In the genomic region with DNA sequence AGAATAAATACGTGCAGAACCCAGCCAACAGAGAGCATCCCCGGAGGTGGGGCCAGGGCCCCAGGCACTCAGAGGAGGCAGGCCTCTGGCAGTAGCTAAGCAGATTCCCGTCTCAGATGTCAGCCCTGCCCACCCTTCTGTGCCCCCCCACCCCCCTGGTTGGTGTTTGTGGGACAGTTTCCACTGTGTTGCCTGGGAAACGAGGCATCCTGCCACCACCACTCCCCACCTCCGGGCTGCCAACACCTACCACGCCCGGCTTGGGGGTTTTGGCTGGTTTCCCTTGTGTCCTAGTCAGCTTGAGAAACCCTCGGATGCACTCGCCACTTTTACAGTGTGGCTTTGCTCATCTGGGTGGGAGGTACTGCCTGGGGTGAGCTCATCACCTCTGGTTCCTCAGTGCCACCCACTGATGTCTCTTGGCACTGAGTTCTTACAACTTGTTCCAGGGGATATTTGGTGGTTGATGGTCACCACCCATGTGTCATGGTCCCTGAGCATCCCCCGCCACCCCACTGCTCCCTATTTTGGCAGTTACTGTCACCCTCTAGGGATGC, we compare ENCODE assay signal across 1 cellular context.
TF ChIP-seq lines count a peak whose summit lies in the region.

No MANE protein-coding gene starts in this region.

TF ChIP-seq in HCT116, 20 proteins besides CTCF, POLR2A, EP300 and RAD21 (continued from another document):
- TF ChIP-seq, protein P1, sequence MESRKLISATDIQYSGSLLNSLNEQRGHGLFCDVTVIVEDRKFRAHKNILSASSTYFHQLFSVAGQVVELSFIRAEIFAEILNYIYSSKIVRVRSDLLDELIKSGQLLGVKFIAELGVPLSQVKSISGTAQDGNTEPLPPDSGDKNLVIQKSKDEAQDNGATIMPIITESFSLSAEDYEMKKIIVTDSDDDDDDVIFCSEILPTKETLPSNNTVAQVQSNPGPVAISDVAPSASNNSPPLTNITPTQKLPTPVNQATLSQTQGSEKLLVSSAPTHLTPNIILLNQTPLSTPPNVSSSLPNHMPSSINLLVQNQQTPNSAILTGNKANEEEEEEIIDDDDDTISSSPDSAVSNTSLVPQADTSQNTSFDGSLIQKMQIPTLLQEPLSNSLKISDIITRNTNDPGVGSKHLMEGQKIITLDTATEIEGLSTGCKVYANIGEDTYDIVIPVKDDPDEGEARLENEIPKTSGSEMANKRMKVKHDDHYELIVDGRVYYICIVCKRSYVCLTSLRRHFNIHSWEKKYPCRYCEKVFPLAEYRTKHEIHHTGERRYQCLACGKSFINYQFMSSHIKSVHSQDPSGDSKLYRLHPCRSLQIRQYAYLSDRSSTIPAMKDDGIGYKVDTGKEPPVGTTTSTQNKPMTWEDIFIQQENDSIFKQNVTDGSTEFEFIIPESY (IDR thresholded peaks at IDR 0.05; ENCODE audit: extremely low read depth, insufficient replicate concordance, low read length), result no peak
- TF ChIP-seq, protein P2, sequence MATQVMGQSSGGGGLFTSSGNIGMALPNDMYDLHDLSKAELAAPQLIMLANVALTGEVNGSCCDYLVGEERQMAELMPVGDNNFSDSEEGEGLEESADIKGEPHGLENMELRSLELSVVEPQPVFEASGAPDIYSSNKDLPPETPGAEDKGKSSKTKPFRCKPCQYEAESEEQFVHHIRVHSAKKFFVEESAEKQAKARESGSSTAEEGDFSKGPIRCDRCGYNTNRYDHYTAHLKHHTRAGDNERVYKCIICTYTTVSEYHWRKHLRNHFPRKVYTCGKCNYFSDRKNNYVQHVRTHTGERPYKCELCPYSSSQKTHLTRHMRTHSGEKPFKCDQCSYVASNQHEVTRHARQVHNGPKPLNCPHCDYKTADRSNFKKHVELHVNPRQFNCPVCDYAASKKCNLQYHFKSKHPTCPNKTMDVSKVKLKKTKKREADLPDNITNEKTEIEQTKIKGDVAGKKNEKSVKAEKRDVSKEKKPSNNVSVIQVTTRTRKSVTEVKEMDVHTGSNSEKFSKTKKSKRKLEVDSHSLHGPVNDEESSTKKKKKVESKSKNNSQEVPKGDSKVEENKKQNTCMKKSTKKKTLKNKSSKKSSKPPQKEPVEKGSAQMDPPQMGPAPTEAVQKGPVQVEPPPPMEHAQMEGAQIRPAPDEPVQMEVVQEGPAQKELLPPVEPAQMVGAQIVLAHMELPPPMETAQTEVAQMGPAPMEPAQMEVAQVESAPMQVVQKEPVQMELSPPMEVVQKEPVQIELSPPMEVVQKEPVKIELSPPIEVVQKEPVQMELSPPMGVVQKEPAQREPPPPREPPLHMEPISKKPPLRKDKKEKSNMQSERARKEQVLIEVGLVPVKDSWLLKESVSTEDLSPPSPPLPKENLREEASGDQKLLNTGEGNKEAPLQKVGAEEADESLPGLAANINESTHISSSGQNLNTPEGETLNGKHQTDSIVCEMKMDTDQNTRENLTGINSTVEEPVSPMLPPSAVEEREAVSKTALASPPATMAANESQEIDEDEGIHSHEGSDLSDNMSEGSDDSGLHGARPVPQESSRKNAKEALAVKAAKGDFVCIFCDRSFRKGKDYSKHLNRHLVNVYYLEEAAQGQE (IDR thresholded peaks at IDR 0.05; ENCODE audit: low read depth), result no peak
- TF ChIP-seq MAX (IDR thresholded peaks at IDR 0.05) (no peak), SIN3A (IDR thresholded peaks at IDR 0.05; ENCODE audit: low read depth) (no peak), JUND (IDR thresholded peaks at IDR 0.05) (no peak), SP1 (IDR thresholded peaks at IDR 0.05; ENCODE audit: low read depth) (no peak), EZH2phosphoT487 (IDR thresholded peaks at IDR 0.05; ENCODE audit: borderline replicate concordance) (no peak), ELF1 (IDR thresholded peaks at IDR 0.05; ENCODE audit: borderline replicate concordance, low read depth) (no peak), CEBPB (IDR thresholded peaks at IDR 0.05; ENCODE audit: low read depth) (no peak), ATF3 (IDR thresholded peaks at IDR 0.05) (no peak), EZH2 (IDR thresholded peaks at IDR 0.05) (no peak)
